ENCODE assay signal across 1 cellular context in genomic region chr16:57127037-57127763, GRCh38.
TF ChIP-seq lines count a peak whose summit lies in the region.

No MANE protein-coding gene starts in this region.

TF ChIP-seq in K562, 482 proteins besides CTCF, POLR2A, EP300 and RAD21:
- TF ChIP-seq CBX3 (IDR thresholded peaks at IDR 0.05; ENCODE audit: borderline replicate concordance in 1 of 2, low read length in 2 of 2): no peak
- TF ChIP-seq ZNF639 (CRISPR knock-in tag; conservative IDR thresholded peaks at IDR 0.05 in 1 of 2, IDR thresholded peaks at IDR 0.05 in 1 of 2): no peak
- no peak for TF ChIP-seq HLTF (IDR thresholded peaks at IDR 0.05)
- TF ChIP-seq ZNF174 (CRISPR knock-in tag; IDR thresholded peaks at IDR 0.05): no peak
- peak; percentile 86 for TF ChIP-seq EGR1 (conservative IDR thresholded peaks at IDR 0.05)
TF ChIP-seq in K562: peak in this region for 1.
